2 cellular contexts compared by ENCODE assay signal in the genomic region with DNA sequence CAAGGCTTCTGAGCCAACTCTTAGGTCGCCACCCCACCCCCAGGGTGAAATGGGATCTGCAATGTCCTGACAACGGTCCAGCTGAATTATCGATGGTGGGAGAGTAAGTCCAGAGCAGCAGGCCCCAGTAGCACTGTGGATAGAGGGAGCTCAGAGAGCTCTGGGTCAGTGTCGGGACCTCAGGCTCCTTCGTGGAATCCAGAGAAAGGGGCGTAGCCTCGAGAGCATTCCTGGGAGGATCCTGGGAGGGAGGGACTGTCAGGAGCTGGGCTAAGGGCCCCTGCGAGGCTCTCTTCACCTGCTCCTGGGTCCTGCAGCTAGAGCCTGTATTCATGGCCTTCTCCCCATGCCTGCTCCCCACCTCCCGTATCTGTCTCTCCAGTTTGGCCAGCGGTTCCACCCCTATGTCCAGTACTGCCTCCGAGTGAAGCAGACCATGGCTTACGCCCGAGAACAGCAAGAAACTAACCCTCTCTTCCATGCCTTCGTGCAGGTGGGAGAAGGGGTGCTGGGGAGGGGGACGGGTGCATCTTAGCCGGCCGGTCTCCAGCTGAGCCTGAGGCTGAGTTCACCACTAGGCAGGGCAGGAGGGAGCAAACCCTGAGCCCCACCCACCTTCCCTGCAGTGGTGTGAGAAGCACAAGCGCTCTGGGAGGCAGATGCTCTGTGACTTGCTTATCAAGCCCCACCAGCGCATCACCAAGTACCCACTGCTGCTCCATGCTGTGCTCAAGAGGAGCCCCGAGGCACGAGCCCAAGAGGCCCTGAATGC.
A peak's percentile ranks its signal among the peaks of the same experiment; 100 is the strongest.
TF ChIP-seq lines count a peak whose summit lies in the region.

No MANE protein-coding gene starts in this region.

TF ChIP-seq in HEK293, 187 proteins besides CTCF, POLR2A, EP300 and RAD21:
- TF ChIP-seq ZIC2 (tag by site-specific recombination; IDR thresholded peaks at IDR 0.05), result peak; percentile 81
- no peak for TF ChIP-seq SCRT1 (tag by site-specific recombination; IDR thresholded peaks at IDR 0.05; ENCODE audit: borderline replicate concordance)
- TF ChIP-seq MEIS1 (CRISPR knock-in tag; IDR thresholded peaks at IDR 0.05; ENCODE audit: borderline replicate concordance), result no peak
- TF ChIP-seq, protein P1, sequence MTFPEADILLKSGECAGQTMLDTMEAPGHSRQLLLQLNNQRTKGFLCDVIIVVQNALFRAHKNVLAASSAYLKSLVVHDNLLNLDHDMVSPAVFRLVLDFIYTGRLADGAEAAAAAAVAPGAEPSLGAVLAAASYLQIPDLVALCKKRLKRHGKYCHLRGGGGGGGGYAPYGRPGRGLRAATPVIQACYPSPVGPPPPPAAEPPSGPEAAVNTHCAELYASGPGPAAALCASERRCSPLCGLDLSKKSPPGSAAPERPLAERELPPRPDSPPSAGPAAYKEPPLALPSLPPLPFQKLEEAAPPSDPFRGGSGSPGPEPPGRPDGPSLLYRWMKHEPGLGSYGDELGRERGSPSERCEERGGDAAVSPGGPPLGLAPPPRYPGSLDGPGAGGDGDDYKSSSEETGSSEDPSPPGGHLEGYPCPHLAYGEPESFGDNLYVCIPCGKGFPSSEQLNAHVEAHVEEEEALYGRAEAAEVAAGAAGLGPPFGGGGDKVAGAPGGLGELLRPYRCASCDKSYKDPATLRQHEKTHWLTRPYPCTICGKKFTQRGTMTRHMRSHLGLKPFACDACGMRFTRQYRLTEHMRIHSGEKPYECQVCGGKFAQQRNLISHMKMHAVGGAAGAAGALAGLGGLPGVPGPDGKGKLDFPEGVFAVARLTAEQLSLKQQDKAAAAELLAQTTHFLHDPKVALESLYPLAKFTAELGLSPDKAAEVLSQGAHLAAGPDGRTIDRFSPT (tag by site-specific recombination; IDR thresholded peaks at IDR 0.05), result no peak

TF ChIP-seq in H1, 55 proteins besides CTCF, POLR2A, EP300 and RAD21:
- TF ChIP-seq RFX5 (IDR thresholded peaks at IDR 0.05; ENCODE audit: borderline replicate concordance, low read depth, low read length) (no peak), CHD1 (IDR thresholded peaks at IDR 0.05; ENCODE audit: low read depth, low read length) (no peak), SP1 (IDR thresholded peaks at IDR 0.05; ENCODE audit: low read depth, low read length) (no peak)
- TF ChIP-seq, protein P2, sequence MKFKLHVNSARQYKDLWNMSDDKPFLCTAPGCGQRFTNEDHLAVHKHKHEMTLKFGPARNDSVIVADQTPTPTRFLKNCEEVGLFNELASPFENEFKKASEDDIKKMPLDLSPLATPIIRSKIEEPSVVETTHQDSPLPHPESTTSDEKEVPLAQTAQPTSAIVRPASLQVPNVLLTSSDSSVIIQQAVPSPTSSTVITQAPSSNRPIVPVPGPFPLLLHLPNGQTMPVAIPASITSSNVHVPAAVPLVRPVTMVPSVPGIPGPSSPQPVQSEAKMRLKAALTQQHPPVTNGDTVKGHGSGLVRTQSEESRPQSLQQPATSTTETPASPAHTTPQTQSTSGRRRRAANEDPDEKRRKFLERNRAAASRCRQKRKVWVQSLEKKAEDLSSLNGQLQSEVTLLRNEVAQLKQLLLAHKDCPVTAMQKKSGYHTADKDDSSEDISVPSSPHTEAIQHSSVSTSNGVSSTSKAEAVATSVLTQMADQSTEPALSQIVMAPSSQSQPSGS (IDR thresholded peaks at IDR 0.05; ENCODE audit: low read length), result no peak
